Comparison of ENCODE assay signal across 8 cellular contexts in genomic region chr10:119655566-119656001, GRCh38. TPM values are rescaled to one million over a fixed set of nuclear protein-coding genes. Genes with fewer than 3 reads are reported as not detected.
A peak's percentile ranks its signal among the peaks of the same experiment; 100 is the strongest.
DNase-seq lines count a peak whose midpoint lies in the region; ATAC-seq and TF ChIP-seq lines count a peak whose summit lies in the region.

No MANE protein-coding gene starts in this region.

- DNase-seq in A172 (ENCODE audit: low spot score) (peak; percentile 80), PC-9 (peak in 1 of 2 experiments; percentile 61), heart left ventricle (peak in 4 of 5 donors; percentile 58 to 82 (median 64)), SW480 (ENCODE audit: low spot score) (no peak), cerebellum (ENCODE audit: low spot score) (no peak)
- DNase-seq in activated naive CD4-positive, alpha-beta T cell treated with anti-CD3 and anti-CD28 coated beads, Interleukin-2, amount 50 U/mL, for 16 hours: peak; percentile 58
- DNase-seq in stimulated activated CD4-positive, alpha-beta T cell treated with anti-CD3 and anti-CD28 coated beads, Interleukin-4, amount 100 ng/mL, for 4 hours: peak; percentile 25 to 54

- peaks cover 92% of the 10 kb centered on the region for H3K79me2 ChIP-seq in PC-9 (ENCODE audit: low read depth)

- no peaks in the 10 kb centered on the region for H3K27me3 ChIP-seq in PC-9 (ENCODE audit: insufficient read depth, low read depth)
- no peaks in the 10 kb centered on the region for H3K27me3 ChIP-seq in heart left ventricle

- CTCF ChIA-PET in PC-9 (lab: Charles Lee): no interaction called here

- H3K9me3 ChIP-seq in PC-9 (ENCODE audit: insufficient read depth, low read depth) (no peaks in the 10 kb centered on the region), heart left ventricle (no peaks in the 10 kb centered on the region)

- H2AFZ ChIP-seq in PC-9: no peak overlapping the region

- ATAC-seq in heart left ventricle (peak; percentile 21 to 58 (median 48)), GM21367 (IDR thresholded peaks at IDR 0.05; ENCODE audit: unreplicated experiment) (no peak)

- TF ChIP-seq CTCF in PC-9 (conservative IDR thresholded peaks at IDR 0.05) (no peak), heart left ventricle (IDR thresholded peaks at IDR 0.05) (no peak)

- BruUV-seq in PC-9 (replicated peaks; lab: Mats Ljungman, UMichigan): no TSS peak

- POLR2A ChIA-PET in PC-9 (lab: Charles Lee; ENCODE audit: unreplicated experiment): interaction anchor here (0.5 kb wide), 1 partner anchor 8 kb away, joined by 19 read pairs; no protein-coding TSS in a partner anchor

- H3K4me1 ChIP-seq in PC-9 (replicated peaks; ENCODE audit: insufficient read depth) (peaks cover 73% of the 10 kb centered on the region), heart left ventricle (peaks cover 16 to 83% (median 75%) of the 10 kb centered on the region in 12 donors)

- H3F3A ChIP-seq in PC-9 (ENCODE audit: insufficient read depth, low read depth): peaks cover 33% of the 10 kb centered on the region

- peak overlapping the region; percentile 35 for H3K27ac ChIP-seq in PC-9
- peak overlapping the region; percentile 38 to 99 (median 97) for H3K27ac ChIP-seq in heart left ventricle

- H3K9me2 ChIP-seq in PC-9 (ENCODE audit: insufficient read depth): no peaks in the 10 kb centered on the region

- peak in 1 of 2 donors; percentile 45 for TF ChIP-seq POLR2A in heart left ventricle (IDR thresholded peaks at IDR 0.05)

- WGBS in heart left ventricle, 4 donors: 6 to 23% (median 16%) methylated on average over 10 to 11 of the region's 11 CpGs

- H3K4me2 ChIP-seq in PC-9: peak overlapping the region; percentile 95

- H3K4me3 ChIP-seq in PC-9 (no peak overlapping the region; the same call in 1 of the 2 replicates), heart left ventricle (peak overlapping the region in 9 of 12 donors; percentile 12 to 98 (median 68))

- H4K20me1 ChIP-seq in PC-9 (ENCODE audit: insufficient read depth): peaks cover 15% of the 10 kb centered on the region; the same call in 1 of the 2 replicates

- H3K36me3 ChIP-seq in PC-9 (ENCODE audit: low read depth) (no peaks in the 10 kb centered on the region), heart left ventricle (peaks cover 0 to 25% (median 0%) of the 10 kb centered on the region in 9 donors)

- intact Hi-C loops in PC-9 (cut with micrococcal nuclease; ENCODE audit: unreplicated experiment) (loop anchor here (2.0 to 10.0 kb wide), 4 partner anchors 13 to 451 kb away; partner anchors contain the start of gene GRK5), heart left ventricle (cut with DNase I) (loop anchor here in 1 of 10 donors (10.0 kb wide), 1 partner anchor 61 kb away; the partner anchor contains the start of gene TIAL1)

RNA-seq across cellular contexts. Expression of gene BAG3, which starts 4.4 kb away (rescaled TPM):
- 31.0 and 39.8 TPM in 2 replicates for total RNA-seq in A172 (2014; rRNA removed; shearing (Covaris generic))
- total RNA-seq in PC-9 (2021) (62.7 and 75.7 TPM in 2 replicates), heart left ventricle (100 to 1,000 TPM in 8 of 9 donors, 10 to 100 TPM in 1; 85.1 to 219 (median 141) TPM), cerebellum (3.2 TPM)
- 100 to 1,000 TPM in 1 of 2 donors, 10 to 100 TPM in 1; 78.8 to 271 TPM for polyA plus RNA-seq in heart left ventricle

RNA-seq across cellular contexts. Expression of gene TIAL1, which starts 58.8 kb away (rescaled TPM):
- 52.4 and 62.5 TPM in 2 replicates for total RNA-seq in A172 (2014; rRNA removed; shearing (Covaris generic))
- total RNA-seq in PC-9 (2021) (81.4 and 94.1 TPM in 2 replicates), heart left ventricle (10 to 100 TPM; 36.9 to 86.3 (median 67.3) TPM), cerebellum (87.7 TPM)
- 10 to 100 TPM; 24.8 to 47.6 TPM for polyA plus RNA-seq in heart left ventricle

Comparison
In these comparisons a context has a peak if more than half of its experiments do, and no peak if none do; other contexts are left out.
1. DNase-seq: peak in A172 (single experiment), activated naive CD4-positive, alpha-beta T cell treated with anti-CD3 and anti-CD28 coated beads, Interleukin-2, amount 50 U/mL, for 16 hours (single experiment), heart left ventricle (4 of 5) and stimulated activated CD4-positive, alpha-beta T cell treated with anti-CD3 and anti-CD28 coated beads, Interleukin-4, amount 100 ng/mL, for 4 hours (2 of 2); none in SW480 (single experiment) and cerebellum (single experiment).